9 cellular contexts compared by ENCODE assay signal in genomic region chr9:130681769-130682489, GRCh38. TPM values are rescaled to one million over a fixed set of nuclear protein-coding genes. Genes with fewer than 3 reads are reported as not detected.
A peak's percentile ranks its signal among the peaks of the same experiment; 100 is the strongest.
DNase-seq lines count a peak whose midpoint lies in the region; ATAC-seq and TF ChIP-seq lines count a peak whose summit lies in the region.
"Had no signal": no experiment of that assay in that cellular context is flagged by ENCODE, and none has a peak within 500 bp of the region (broad histone marks: within the 10 kb centered on the region; RNA-seq: fewer than 3 reads in every experiment).

No MANE protein-coding gene starts in this region.

- no peaks in the 10 kb centered on the region for H3K36me3 ChIP-seq in GM06990 (ENCODE audit: control insufficient read depth, insufficient read depth, low read length)
- H3K36me3 ChIP-seq in HUES48 (ENCODE audit: control insufficient read depth, insufficient read depth, low read length): no peaks in the 10 kb centered on the region
- H3K36me3 ChIP-seq in cardiac muscle cell: no peaks in the 10 kb centered on the region

- peak; percentile 48 for ATAC-seq in activated CD8-positive, alpha-beta memory T cell treated with anti-CD3 and anti-CD28 coated beads, Interleukin-2, amount 10 ng/mL, durations not matched to agents 7 days and 5 days
- no peak for ATAC-seq in GM21360 (IDR thresholded peaks at IDR 0.05; ENCODE audit: unreplicated experiment)

- DNase-seq in GM06990 (ENCODE audit: extremely low read depth, insufficient read length) (peak; percentile 52), cardiac muscle cell (ENCODE audit: low read depth in 1 of 2, low spot score in 1 of 2) (peak in 1 of 2 donors; percentile 55), retina (peak; percentile 80), germinal center (ENCODE audit: low spot score) (no peak), cerebellar nuclear complex (lab: John Stamatoyannopoulos, UW) (no peak)
- peak; percentile 45 for DNase-seq in activated CD8-positive, alpha-beta memory T cell treated with anti-CD3 and anti-CD28 coated beads, Interleukin-2, amount 10 ng/mL, durations not matched to agents 7 days and 5 days

- CTCF ChIA-PET in activated CD8-positive, alpha-beta memory T cell treated with anti-CD3 and anti-CD28 coated beads, Interleukin-2, amount 10 ng/mL, durations not matched to agents 7 days and 5 days (lab: Charles Lee): interaction anchor here (0.6 to 8.4 kb wide), 24 partner anchors 9 to 574 kb away, joined by 3 to 135 read pairs (median 4); partner anchors contain the start of gene EXOSC2

- peaks cover 6% of the 10 kb centered on the region for H3K4me1 Mint-ChIP-seq in activated CD8-positive, alpha-beta memory T cell treated with anti-CD3 and anti-CD28 coated beads, Interleukin-2, amount 10 ng/mL, durations not matched to agents 7 days and 5 days

- H3K27me3 Mint-ChIP-seq in activated CD8-positive, alpha-beta memory T cell treated with anti-CD3 and anti-CD28 coated beads, Interleukin-2, amount 10 ng/mL, durations not matched to agents 7 days and 5 days: peaks cover 31% of the 10 kb centered on the region

- H3K4me3 Mint-ChIP-seq in activated CD8-positive, alpha-beta memory T cell treated with anti-CD3 and anti-CD28 coated beads, Interleukin-2, amount 10 ng/mL, durations not matched to agents 7 days and 5 days: peak overlapping the region; percentile 69

- H3K27ac Mint-ChIP-seq in activated CD8-positive, alpha-beta memory T cell treated with anti-CD3 and anti-CD28 coated beads, Interleukin-2, amount 10 ng/mL, durations not matched to agents 7 days and 5 days: no peak overlapping the region

- TF ChIP-seq CTCF in GM06990 (IDR thresholded peaks at IDR 0.05; ENCODE audit: insufficient read depth, low read length, poor library complexity, severe bottlenecking): no peak
- no peak for TF ChIP-seq CTCF in cardiac muscle cell (IDR thresholded peaks at IDR 0.05; ENCODE audit: low read depth, low read length)

- peaks cover 2% of the 10 kb centered on the region for H3K9me3 Mint-ChIP-seq in activated CD8-positive, alpha-beta memory T cell treated with anti-CD3 and anti-CD28 coated beads, Interleukin-2, amount 10 ng/mL, durations not matched to agents 7 days and 5 days (ENCODE audit: low read depth)

- H3K4me3 ChIP-seq in GM06990 (replicated peaks; ENCODE audit: low read depth, low read length) (peak overlapping the region; percentile 58), HUES48 (ENCODE audit: low read depth, low read length) (peak overlapping the region; percentile 66), cardiac muscle cell (peak overlapping the region; percentile 47)

- peaks cover 6% of the 10 kb centered on the region; the same call in 1 of the 2 replicates for H3K9me3 ChIP-seq in HUES48 (ENCODE audit: control insufficient read depth, insufficient read depth, low read length)
- no peaks in the 10 kb centered on the region for H3K9me3 ChIP-seq in cardiac muscle cell (ENCODE audit: low read depth)

- H3K4me1 ChIP-seq in HUES48 (ENCODE audit: control insufficient read depth, insufficient read depth, low read length) (peaks cover 5% of the 10 kb centered on the region; the same call in 1 of the 2 replicates), cardiac muscle cell (ENCODE audit: low read depth) (no peaks in the 10 kb centered on the region)

- H3K27ac ChIP-seq in HUES48 (ENCODE audit: low read depth, low read length): no peak overlapping the region
- H3K27ac ChIP-seq in cardiac muscle cell: no peak overlapping the region

- H3K36me3 Mint-ChIP-seq in activated CD8-positive, alpha-beta memory T cell treated with anti-CD3 and anti-CD28 coated beads, Interleukin-2, amount 10 ng/mL, durations not matched to agents 7 days and 5 days: no peaks in the 10 kb centered on the region

- H3K9ac ChIP-seq in HUES48 (ENCODE audit: low read depth, low read length): no peak overlapping the region

- H3K27me3 ChIP-seq in GM06990 (replicated peaks; ENCODE audit: control insufficient read depth, insufficient read depth, low read length) (no peaks in the 10 kb centered on the region; the same call in none of the 2 replicates), HUES48 (ENCODE audit: control insufficient read depth, insufficient read depth, low read length) (peaks cover 50% of the 10 kb centered on the region), cardiac muscle cell (peaks cover 45% of the 10 kb centered on the region)

RNA-seq across cellular contexts. Expression of gene EXOSC2, which starts 11.7 kb away (rescaled TPM):
- 10 to 100 TPM; 69.9 to 81.3 TPM for total RNA-seq in activated CD8-positive, alpha-beta memory T cell treated with anti-CD3 and anti-CD28 coated beads, Interleukin-2, amount 10 ng/mL, durations not matched to agents 7 days and 5 days
- total RNA-seq in cardiac muscle cell: 32.5 and 47.4 TPM in 2 replicates
- polyA plus RNA-seq in cardiac muscle cell: 31.0 and 37.4 TPM in 2 replicates

RNA-seq across cellular contexts. Expression of gene PRDM12, which starts 17.5 kb away (rescaled TPM):
- under 1 TPM; 0.14 to 0.15 TPM for total RNA-seq in activated CD8-positive, alpha-beta memory T cell treated with anti-CD3 and anti-CD28 coated beads, Interleukin-2, amount 10 ng/mL, durations not matched to agents 7 days and 5 days
- 0.30 and 0.70 TPM in 2 replicates for total RNA-seq in cardiac muscle cell
- polyA plus RNA-seq in cardiac muscle cell: 0.55 and 0.86 TPM in 2 replicates
- total RNA-seq: SK-MEL-5 had no signal

Comparison
In these comparisons a context has a peak if more than half of its experiments do, and no peak if none do; other contexts are left out.
1. DNase-seq: peak in GM06990 (single experiment), activated CD8-positive, alpha-beta memory T cell treated with anti-CD3 and anti-CD28 coated beads, Interleukin-2, amount 10 ng/mL, durations not matched to agents 7 days and 5 days (single experiment) and retina (single experiment); none in germinal center (single experiment) and cerebellar nuclear complex (0 of 2).
2. Peak in every context shown above with its lines, with median percentiles within 50 percentile points of each other: H3K4me3 ChIP-seq.